ENCODE assay signal across 8 cellular contexts in genomic region chr10:45984473-45984872, GRCh38. TPM values are rescaled to one million over a fixed set of nuclear protein-coding genes. Genes with fewer than 3 reads are reported as not detected.
A peak's percentile ranks its signal among the peaks of the same experiment; 100 is the strongest.
DNase-seq lines count a peak whose midpoint lies in the region; ATAC-seq, FAIRE-seq and TF ChIP-seq lines count a peak whose summit lies in the region.
"Not testable (repeated sequence)": the region's sequence is repeated elsewhere in the genome, so short reads cannot be mapped to it uniquely, and the experiment has no call there.

No MANE protein-coding gene starts in this region.

- H3K9ac ChIP-seq in Karpas-422 (ENCODE audit: low read length); HepG2 (ENCODE audit: insufficient read depth, low read depth, low read length): not testable (repeated sequence)

- not testable (repeated sequence) for TF ChIP-seq RAD21 in HepG2 (CRISPR knock-in tag; IDR thresholded peaks at IDR 0.05)

- DNase-seq in Caki2 (ENCODE audit: low read depth) (peak; percentile 50), Karpas-422 (peak; percentile 28), amniotic epithelial cell (ENCODE audit: low read depth) (peak; percentile 59), brain microvascular endothelial cell (peak; percentile 4), kidney glomerular epithelial cell (lab: John Stamatoyannopoulos, UW) (peak; percentile 51), myocyte (ENCODE audit: low read depth) (peak; percentile 50), renal cortical epithelial cell (ENCODE audit: low read depth) (peak; percentile 51)
- not testable (repeated sequence) for DNase-seq in HepG2 (ENCODE audit: low spot score)

- in situ Hi-C loops in Caki2 (cut with HindIII; ENCODE audit: low pct_unique_long_range_greater_than_20kb, low sequenced_read_pairs); brain microvascular endothelial cell (cut with HindIII; ENCODE audit: low pct_ligation_motif_present, low sequenced_read_pairs); HepG2 (cut with HindIII; ENCODE audit: extremely low pct_ligation_motif_present, low pct_unique_long_range_greater_than_20kb): not testable (repeated sequence)

- BruUV-seq in HepG2 (replicated peaks; lab: Mats Ljungman, UMichigan) = not testable (repeated sequence)

- H3K4me1 ChIP-seq in Karpas-422 (ENCODE audit: low read length) = not testable (repeated sequence)
- peaks cover 31% of the 10 kb centered on the region for H3K4me1 ChIP-seq in HepG2 (ENCODE audit: insufficient read depth, low read length)

- H3K36me3 ChIP-seq in Karpas-422 (ENCODE audit: insufficient read depth, low read length); brain microvascular endothelial cell (replicated peaks): not testable (repeated sequence)
- peaks cover 0 to 16% of the 10 kb centered on the region in 2 experiments; a peak in 3 of 5 replicates for H3K36me3 ChIP-seq in HepG2 (replicated peaks in 1 of 2; ENCODE audit: control insufficient read depth in 1 of 2, insufficient read depth in 2 of 2, low read length in 2 of 2)

- not testable (repeated sequence) for TF ChIP-seq EP300 in HepG2 (IDR thresholded peaks at IDR 0.05; ENCODE audit: low read depth in 2 of 2, low read length in 2 of 2); HepG2 (CRISPR knock-in tag; IDR thresholded peaks at IDR 0.05; ENCODE audit: borderline replicate concordance)

- H3K27ac ChIP-seq in Karpas-422 (ENCODE audit: low read length); brain microvascular endothelial cell; HepG2 (ENCODE audit: extremely low read length, insufficient read depth, low read length): not testable (repeated sequence)

- not testable (repeated sequence) for H4K20me1 ChIP-seq in Karpas-422 (ENCODE audit: insufficient read depth, low read depth, low read length); HepG2 (ENCODE audit: insufficient read depth, low read length)

- TF ChIP-seq POLR2A in HepG2 (IDR thresholded peaks at IDR 0.05; ENCODE audit: insufficient read depth in 1 of 2, low read depth in 2 of 2, low read length in 2 of 2) = not testable (repeated sequence)

- H3K4me2 ChIP-seq in Karpas-422 (ENCODE audit: low read depth, low read length, poor library complexity, severe bottlenecking); HepG2 (ENCODE audit: low read depth, low read length): not testable (repeated sequence)

- intact Hi-C loops in HepG2 (cut with micrococcal nuclease; ENCODE audit: unreplicated experiment) = not testable (repeated sequence)

- FAIRE-seq in HepG2 (lab: Jason Lieb, UNC) = not testable (repeated sequence)

- ATAC-seq in HepG2 = peak; percentile 46; the same call in 2 of the 3 replicates

- H3K27me3 ChIP-seq in Karpas-422 (ENCODE audit: low read length); brain microvascular endothelial cell (replicated peaks); HepG2 (ENCODE audit: control insufficient read depth in 1 of 2, insufficient read depth in 2 of 2, low read length in 2 of 2): not testable (repeated sequence)

- H3K4me3 ChIP-seq in Karpas-422 (ENCODE audit: low read length); brain microvascular endothelial cell (ENCODE audit: low read depth, low read length); HepG2 (replicated peaks in 1 of 3; ENCODE audit: insufficient read depth in 1 of 3, low read depth in 2 of 3, low read length in 3 of 3): not testable (repeated sequence)

- POLR2A ChIA-PET in HepG2 (lab: Yijun Ruan, JAX) = interaction anchor here (1.3 kb wide), 1 partner anchor 39 kb away, joined by 5 read pairs; no protein-coding TSS in a partner anchor

- 73% methylated on average over 2 of the region's 2 CpGs for WGBS in HepG2 (ENCODE audit: low lambda C conversion rate)

- H3K9me3 ChIP-seq in Karpas-422 (ENCODE audit: low read length); HepG2 (ENCODE audit: low read length): not testable (repeated sequence)

- not testable (repeated sequence) for H3K9me2 ChIP-seq in Karpas-422 (replicated peaks; ENCODE audit: insufficient read depth, low read length)

- CTCF ChIA-PET in HepG2 (lab: Yijun Ruan, JAX; ENCODE audit: low intra/inter-chr PET ratio, low total read pairs) = interaction anchor here (0.9 kb wide), 1 partner anchor 44 kb away, joined by 3 read pairs; no protein-coding TSS in a partner anchor

- H3K79me2 ChIP-seq in Karpas-422 (ENCODE audit: low read length) (peaks cover 24% of the 10 kb centered on the region), HepG2 (ENCODE audit: insufficient read depth, low read length) (peaks cover 13% of the 10 kb centered on the region)

- TF ChIP-seq CTCF in brain microvascular endothelial cell (IDR thresholded peaks at IDR 0.05; ENCODE audit: low read depth, low read length, missing control alignments); HepG2 (CRISPR knock-in tag; IDR thresholded peaks at IDR 0.05): not testable (repeated sequence)

- not testable (repeated sequence) for H2AFZ ChIP-seq in Karpas-422 (ENCODE audit: low read length); HepG2 (ENCODE audit: low read length)

TF ChIP-seq in HepG2, 621 proteins besides CTCF, POLR2A, EP300 and RAD21 (continues in another document):
- TF ChIP-seq ZNF317 (CRISPR knock-in tag; IDR thresholded peaks at IDR 0.05) (peak; percentile 95), SOX13 (CRISPR knock-in tag; conservative IDR thresholded peaks at IDR 0.05 in 1 of 2, IDR thresholded peaks at IDR 0.05 in 1 of 2) (0 out of 4 replicates have a peak, but pooled peaks of 1 of the 2 experiments have one; percentile 8)
- TF ChIP-seq SOX13 (IDR thresholded peaks at IDR 0.05) = not testable (repeated sequence)

RNA-seq across cellular contexts. Expression of gene TIMM23, which starts 12.2 kb away (rescaled TPM):
- total RNA-seq in Caki2 (2014; rRNA removed; shearing (Covaris generic); ENCODE audit: low replicate concordance) = 141 and 149 TPM in 2 replicates
- 44.1 and 68.5 TPM in 2 replicates for total RNA-seq in Karpas-422 (2014; rRNA removed; shearing (Covaris generic); ENCODE audit: low replicate concordance)
- total RNA-seq in HepG2 (2016; rRNA removed; fragmentation: Illumina TruSeq; extraction: Trizol) = 98.6 and 105 TPM in 2 replicates
- 38.4 and 41.4 TPM in 2 replicates for total RNA-seq in HepG2 (2016; cell fraction: cytosol; rRNA removed; fragmentation: Illumina TruSeq; extraction: Trizol; ENCODE audit: low read depth)
- total RNA-seq in HepG2 (2016; cell fraction: insoluble cytoplasmic fraction; rRNA removed; fragmentation: Illumina TruSeq; extraction: Trizol) = 102 and 111 TPM in 2 replicates
- total RNA-seq in HepG2 (2016; cell fraction: membrane; rRNA removed; fragmentation: Illumina TruSeq; extraction: Trizol) = 49.4 and 51.1 TPM in 2 replicates
- 65.9 and 68.3 TPM in 2 replicates for total RNA-seq in HepG2 (2016; cell fraction: nucleus; rRNA removed; fragmentation: Illumina TruSeq; extraction: Trizol)
- 59.1 and 80.2 TPM in 2 replicates for polyA plus RNA-seq in HepG2 (2011; rRNA removed)
- polyA plus RNA-seq in HepG2 (2011; cell fraction: cytosol; rRNA removed) = 55.4 and 78.1 TPM in 2 replicates
- polyA plus RNA-seq in HepG2 (2011; cell fraction: nucleus; rRNA removed) = 19.7 and 23.5 TPM in 2 replicates
- 63.5 and 76.7 TPM in 2 replicates for polyA plus RNA-seq in HepG2 (2012)
- polyA plus RNA-seq in HepG2 (2016; cell fraction: cytosol; fragmentation: Illumina TruSeq; extraction: Trizol; ENCODE audit: low read depth) = 32.7 and 33.7 TPM in 2 replicates
- 126 and 140 TPM in 2 replicates for polyA plus RNA-seq in HepG2 (2016; cell fraction: insoluble cytoplasmic fraction; fragmentation: Illumina TruSeq; extraction: Trizol; ENCODE audit: low read depth)
- 42.9 and 45.4 TPM in 2 replicates for polyA plus RNA-seq in HepG2 (2016; cell fraction: membrane; fragmentation: Illumina TruSeq; extraction: Trizol; ENCODE audit: low read depth)
- 119 and 120 TPM in 2 replicates for polyA plus RNA-seq in HepG2 (2016; cell fraction: nucleus; fragmentation: Illumina TruSeq; extraction: Trizol; ENCODE audit: insufficient read depth, low read depth)
- 27.0 and 73.4 TPM in 2 replicates for polyA minus RNA-seq in HepG2 (2011; rRNA and poly(A)+ RNA removed; ENCODE audit: low replicate concordance)
- polyA minus RNA-seq in HepG2 (2011; cell fraction: cytosol; rRNA and poly(A)+ RNA removed) = 35.2 and 36.4 TPM in 2 replicates
- 32.4 and 33.3 TPM in 2 replicates for polyA minus RNA-seq in HepG2 (2011; cell fraction: nucleus; rRNA and poly(A)+ RNA removed)
- total RNA-seq in myocyte = 103 and 124 TPM in 2 replicates
- 102 TPM for polyA plus RNA-seq in myocyte (2012)
- 91.4 and 120 TPM in 2 replicates for total RNA-seq in renal cortical epithelial cell

RNA-seq across cellular contexts. Expression of gene NCOA4, which starts 46.0 kb away (rescaled TPM):
- total RNA-seq in Caki2 (2014; rRNA removed; shearing (Covaris generic); ENCODE audit: low replicate concordance) = 164 and 211 TPM in 2 replicates
- 81.1 and 116 TPM in 2 replicates for total RNA-seq in Karpas-422 (2014; rRNA removed; shearing (Covaris generic); ENCODE audit: low replicate concordance)
- total RNA-seq in HepG2 (2016; rRNA removed; fragmentation: Illumina TruSeq; extraction: Trizol) (306 and 519 TPM in 2 replicates), myocyte (139 and 181 TPM in 2 replicates), renal cortical epithelial cell (265 and 272 TPM in 2 replicates)
- total RNA-seq in HepG2 (2016; cell fraction: cytosol; rRNA removed; fragmentation: Illumina TruSeq; extraction: Trizol; ENCODE audit: low read depth) = 41.5 and 47.9 TPM in 2 replicates
- 301 and 511 TPM in 2 replicates for total RNA-seq in HepG2 (2016; cell fraction: insoluble cytoplasmic fraction; rRNA removed; fragmentation: Illumina TruSeq; extraction: Trizol)
- total RNA-seq in HepG2 (2016; cell fraction: membrane; rRNA removed; fragmentation: Illumina TruSeq; extraction: Trizol) = 139 and 156 TPM in 2 replicates
- 164 and 168 TPM in 2 replicates for total RNA-seq in HepG2 (2016; cell fraction: nucleus; rRNA removed; fragmentation: Illumina TruSeq; extraction: Trizol)
- polyA plus RNA-seq in HepG2 (2011; rRNA removed) = 324 and 400 TPM in 2 replicates
- 198 and 289 TPM in 2 replicates for polyA plus RNA-seq in HepG2 (2011; cell fraction: cytosol; rRNA removed)
- 115 and 150 TPM in 2 replicates for polyA plus RNA-seq in HepG2 (2011; cell fraction: nucleus; rRNA removed)
- polyA plus RNA-seq in HepG2 (2012) = 250 and 343 TPM in 2 replicates
- polyA plus RNA-seq in HepG2 (2016; cell fraction: cytosol; fragmentation: Illumina TruSeq; extraction: Trizol; ENCODE audit: low read depth) = 15.2 and 17.3 TPM in 2 replicates
- 352 and 368 TPM in 2 replicates for polyA plus RNA-seq in HepG2 (2016; cell fraction: insoluble cytoplasmic fraction; fragmentation: Illumina TruSeq; extraction: Trizol; ENCODE audit: low read depth)
- polyA plus RNA-seq in HepG2 (2016; cell fraction: membrane; fragmentation: Illumina TruSeq; extraction: Trizol; ENCODE audit: low read depth) = 48.5 and 57.6 TPM in 2 replicates
- polyA plus RNA-seq in HepG2 (2016; cell fraction: nucleus; fragmentation: Illumina TruSeq; extraction: Trizol; ENCODE audit: insufficient read depth, low read depth) = 161 and 162 TPM in 2 replicates
- 203 and 487 TPM in 2 replicates for polyA minus RNA-seq in HepG2 (2011; rRNA and poly(A)+ RNA removed; ENCODE audit: low replicate concordance)
- polyA minus RNA-seq in HepG2 (2011; cell fraction: cytosol; rRNA and poly(A)+ RNA removed) = 356 and 419 TPM in 2 replicates
- 163 and 303 TPM in 2 replicates for polyA minus RNA-seq in HepG2 (2011; cell fraction: nucleus; rRNA and poly(A)+ RNA removed)
- 62.5 TPM for polyA plus RNA-seq in myocyte (2012)
